Comparison of ENCODE assay signal across 1 cellular context in the genomic region with DNA sequence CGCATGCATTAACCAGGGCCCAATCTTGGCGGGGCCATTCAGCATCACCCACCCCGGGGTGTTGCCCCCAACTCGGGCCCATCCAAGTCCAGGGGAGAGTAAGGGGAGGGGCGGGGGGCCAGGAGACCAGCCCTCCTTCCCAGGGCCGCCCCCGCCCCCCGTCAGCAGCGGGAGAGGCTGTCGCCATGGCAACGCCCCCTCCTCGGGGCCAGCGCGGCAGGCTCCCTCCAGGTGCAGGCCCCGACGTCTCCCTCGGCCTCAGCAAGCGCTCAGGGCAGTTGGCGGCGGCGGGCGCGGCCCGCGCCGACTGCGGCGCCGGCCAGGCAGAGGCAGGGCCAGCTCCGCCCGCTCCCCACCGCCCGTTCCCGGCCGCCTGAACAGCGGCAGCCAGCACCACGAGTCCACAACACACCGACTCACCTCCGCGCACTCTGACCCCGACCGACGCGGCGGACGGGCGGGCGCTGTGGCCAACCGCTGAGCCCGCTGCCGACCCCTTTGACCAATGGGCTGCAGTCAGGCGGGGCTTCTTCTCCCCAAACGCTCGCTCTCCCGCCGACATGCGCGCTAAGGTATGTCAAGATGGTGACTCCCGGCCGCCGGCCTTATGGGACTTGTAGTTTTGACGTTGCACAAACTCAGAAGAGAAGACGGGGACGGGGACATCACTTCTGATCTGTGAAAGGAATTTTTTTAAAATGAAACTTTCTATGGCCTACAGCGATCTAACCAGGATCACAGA.
TF ChIP-seq lines count a peak whose summit lies in the region.

A gene with protein sequence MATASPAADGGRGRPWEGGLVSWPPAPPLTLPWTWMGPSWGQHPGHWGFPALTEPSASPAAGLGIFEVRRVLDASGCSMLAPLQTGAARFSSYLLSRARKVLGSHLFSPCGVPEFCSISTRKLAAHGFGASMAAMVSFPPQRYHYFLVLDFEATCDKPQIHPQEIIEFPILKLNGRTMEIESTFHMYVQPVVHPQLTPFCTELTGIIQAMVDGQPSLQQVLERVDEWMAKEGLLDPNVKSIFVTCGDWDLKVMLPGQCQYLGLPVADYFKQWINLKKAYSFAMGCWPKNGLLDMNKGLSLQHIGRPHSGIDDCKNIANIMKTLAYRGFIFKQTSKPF (minus strand): TSS at position 418 of the 742 bp plus-strand sequence. CDS start 231 bp downstream, at position 187.

TF ChIP-seq in HepG2, 621 proteins besides CTCF, POLR2A, EP300 and RAD21 (continued from another document and continues in another):
- TF ChIP-seq FLYWCH1 (CRISPR knock-in tag; IDR thresholded peaks at IDR 0.05) (no peak), ZSCAN31 (CRISPR knock-in tag; IDR thresholded peaks at IDR 0.05; ENCODE audit: low read depth) (peak; percentile 82; the same call in 1 of the 2 replicates), ZNF510 (CRISPR knock-in tag; IDR thresholded peaks at IDR 0.05; ENCODE audit: low read depth) (no peak), TAF15 (IDR thresholded peaks at IDR 0.05; ENCODE audit: low read depth, low read length, poor library complexity, severe bottlenecking) (no peak), GABPB1 (CRISPR knock-in tag; IDR thresholded peaks at IDR 0.05) (peak; percentile 88), ZNF768 (CRISPR knock-in tag; IDR thresholded peaks at IDR 0.05) (peak; percentile 61; the same call in 1 of the 2 replicates), ZNF282 (IDR thresholded peaks at IDR 0.05; ENCODE audit: partially characterized antibody) (no peak), ZNF766 (CRISPR knock-in tag; IDR thresholded peaks at IDR 0.05; ENCODE audit: borderline replicate concordance) (0 out of 2 replicates have a peak, but pooled peaks have one; percentile 54), ZNF883 (CRISPR knock-in tag; IDR thresholded peaks at IDR 0.05; ENCODE audit: not compliant biosample characterization) (no peak), GTF2F1 (IDR thresholded peaks at IDR 0.05; ENCODE audit: low read length) (no peak), PRPF4 (IDR thresholded peaks at IDR 0.05; ENCODE audit: low read depth, low read length, poor library complexity, severe bottlenecking) (no peak), MBNL3 (CRISPR knock-in tag; conservative IDR thresholded peaks at IDR 0.05) (no peak), CCAR2 (optimal IDR thresholded peaks at IDR 0.05; ENCODE audit: low read depth, low read length) (no peak), ZNF547 (CRISPR knock-in tag; IDR thresholded peaks at IDR 0.05) (0 out of 2 replicates have a peak, but pooled peaks have one; percentile 69), ZNF180 (CRISPR knock-in tag; IDR thresholded peaks at IDR 0.05; ENCODE audit: borderline replicate concordance, low read depth) (no peak), ZFY (CRISPR knock-in tag; IDR thresholded peaks at IDR 0.05) (peak; percentile 99), JARID2 (CRISPR knock-in tag; IDR thresholded peaks at IDR 0.05; ENCODE audit: insufficient replicate concordance) (no peak), ZNF468 (CRISPR knock-in tag; IDR thresholded peaks at IDR 0.05) (no peak), SMAD3 (CRISPR knock-in tag; IDR thresholded peaks at IDR 0.05) (no peak; the same call in 1 of the 2 replicates), ZNF749 (CRISPR knock-in tag; IDR thresholded peaks at IDR 0.05; ENCODE audit: borderline replicate concordance) (no peak), AGO2 (optimal IDR thresholded peaks at IDR 0.05; ENCODE audit: low read depth, low read length) (peak; percentile 68), ZIK1 (CRISPR knock-in tag; IDR thresholded peaks at IDR 0.05; ENCODE audit: borderline replicate concordance, low read depth) (0 out of 2 replicates have a peak, but pooled peaks have one; percentile 64), KDM6A (CRISPR knock-in tag; IDR thresholded peaks at IDR 0.05; ENCODE audit: low read depth) (no peak), ZNF251 (CRISPR knock-in tag; IDR thresholded peaks at IDR 0.05) (no peak), PAWR (CRISPR knock-in tag; IDR thresholded peaks at IDR 0.05; ENCODE audit: borderline replicate concordance) (no peak), SRSF9 (IDR thresholded peaks at IDR 0.05; ENCODE audit: borderline replicate concordance, insufficient read depth, low read depth, low read length, poor library complexity, severe bottlenecking) (no peak), ZFX (CRISPR knock-in tag; IDR thresholded peaks at IDR 0.05; ENCODE audit: low read depth) (peak; percentile 98), ZFP36 (IDR thresholded peaks at IDR 0.05; ENCODE audit: borderline replicate concordance, low read depth, low read length, partially characterized antibody) (no peak), HDAC2 (CRISPR knock-in tag; IDR thresholded peaks at IDR 0.05) (no peak), KDM5A (IDR thresholded peaks at IDR 0.05; ENCODE audit: borderline replicate concordance, low read length) (no peak), ZNF558 (CRISPR knock-in tag; IDR thresholded peaks at IDR 0.05; ENCODE audit: borderline replicate concordance) (peak; percentile 88; the same call in 1 of the 2 replicates), ZNF788 (CRISPR knock-in tag; IDR thresholded peaks at IDR 0.05; ENCODE audit: borderline replicate concordance) (peak; percentile 40), MAFK (conservative IDR thresholded peaks at IDR 0.05 in 1 of 2, IDR thresholded peaks at IDR 0.05 in 1 of 2; ENCODE audit: low read length in 2 of 2) (no peak), PAX8 (CRISPR knock-in tag; IDR thresholded peaks at IDR 0.05; ENCODE audit: borderline replicate concordance) (peak; percentile 75; the same call in 1 of the 2 replicates), SRY (CRISPR knock-in tag; IDR thresholded peaks at IDR 0.05) (0 out of 2 replicates have a peak, but pooled peaks have one; percentile 24), ZNF703 (CRISPR knock-in tag; IDR thresholded peaks at IDR 0.05; ENCODE audit: borderline replicate concordance) (no peak), ZNF446 (CRISPR knock-in tag; IDR thresholded peaks at IDR 0.05) (no peak), HNRNPH1 (optimal IDR thresholded peaks at IDR 0.05; ENCODE audit: low read depth, low read length) (no peak), HES4 (CRISPR knock-in tag; IDR thresholded peaks at IDR 0.05; ENCODE audit: borderline replicate concordance) (no peak), ZNF34 (CRISPR knock-in tag; IDR thresholded peaks at IDR 0.05; ENCODE audit: borderline replicate concordance) (0 out of 2 replicates have a peak, but pooled peaks have one; percentile 67), ZSCAN20 (CRISPR knock-in tag; IDR thresholded peaks at IDR 0.05; ENCODE audit: borderline replicate concordance) (0 out of 2 replicates have a peak, but pooled peaks have one; percentile 7)
- TF ChIP-seq, protein P1, sequence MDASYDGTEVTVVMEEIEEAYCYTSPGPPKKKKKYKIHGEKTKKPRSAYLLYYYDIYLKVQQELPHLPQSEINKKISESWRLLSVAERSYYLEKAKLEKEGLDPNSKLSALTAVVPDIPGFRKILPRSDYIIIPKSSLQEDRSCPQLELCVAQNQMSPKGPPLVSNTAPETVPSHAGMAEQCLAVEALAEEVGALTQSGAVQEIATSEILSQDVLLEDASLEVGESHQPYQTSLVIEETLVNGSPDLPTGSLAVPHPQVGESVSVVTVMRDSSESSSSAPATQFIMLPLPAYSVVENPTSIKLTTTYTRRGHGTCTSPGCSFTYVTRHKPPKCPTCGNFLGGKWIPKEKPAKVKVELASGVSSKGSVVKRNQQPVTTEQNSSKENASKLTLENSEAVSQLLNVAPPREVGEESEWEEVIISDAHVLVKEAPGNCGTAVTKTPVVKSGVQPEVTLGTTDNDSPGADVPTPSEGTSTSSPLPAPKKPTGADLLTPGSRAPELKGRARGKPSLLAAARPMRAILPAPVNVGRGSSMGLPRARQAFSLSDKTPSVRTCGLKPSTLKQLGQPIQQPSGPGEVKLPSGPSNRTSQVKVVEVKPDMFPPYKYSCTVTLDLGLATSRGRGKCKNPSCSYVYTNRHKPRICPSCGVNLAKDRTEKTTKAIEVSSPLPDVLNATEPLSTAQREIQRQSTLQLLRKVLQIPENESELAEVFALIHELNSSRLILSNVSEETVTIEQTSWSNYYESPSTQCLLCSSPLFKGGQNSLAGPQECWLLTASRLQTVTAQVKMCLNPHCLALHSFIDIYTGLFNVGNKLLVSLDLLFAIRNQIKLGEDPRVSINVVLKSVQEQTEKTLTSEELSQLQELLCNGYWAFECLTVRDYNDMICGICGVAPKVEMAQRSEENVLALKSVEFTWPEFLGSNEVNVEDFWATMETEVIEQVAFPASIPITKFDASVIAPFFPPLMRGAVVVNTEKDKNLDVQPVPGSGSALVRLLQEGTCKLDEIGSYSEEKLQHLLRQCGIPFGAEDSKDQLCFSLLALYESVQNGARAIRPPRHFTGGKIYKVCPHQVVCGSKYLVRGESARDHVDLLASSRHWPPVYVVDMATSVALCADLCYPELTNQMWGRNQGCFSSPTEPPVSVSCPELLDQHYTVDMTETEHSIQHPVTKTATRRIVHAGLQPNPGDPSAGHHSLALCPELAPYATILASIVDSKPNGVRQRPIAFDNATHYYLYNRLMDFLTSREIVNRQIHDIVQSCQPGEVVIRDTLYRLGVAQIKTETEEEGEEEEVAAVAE (CRISPR knock-in tag; IDR thresholded peaks at IDR 0.05; ENCODE audit: borderline replicate concordance) = peak; percentile 25; the same call in 1 of the 2 replicates
- TF ChIP-seq, protein P2, sequence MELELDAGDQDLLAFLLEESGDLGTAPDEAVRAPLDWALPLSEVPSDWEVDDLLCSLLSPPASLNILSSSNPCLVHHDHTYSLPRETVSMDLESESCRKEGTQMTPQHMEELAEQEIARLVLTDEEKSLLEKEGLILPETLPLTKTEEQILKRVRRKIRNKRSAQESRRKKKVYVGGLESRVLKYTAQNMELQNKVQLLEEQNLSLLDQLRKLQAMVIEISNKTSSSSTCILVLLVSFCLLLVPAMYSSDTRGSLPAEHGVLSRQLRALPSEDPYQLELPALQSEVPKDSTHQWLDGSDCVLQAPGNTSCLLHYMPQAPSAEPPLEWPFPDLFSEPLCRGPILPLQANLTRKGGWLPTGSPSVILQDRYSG (CRISPR knock-in tag; IDR thresholded peaks at IDR 0.05) = no peak
- TF ChIP-seq, protein P3, sequence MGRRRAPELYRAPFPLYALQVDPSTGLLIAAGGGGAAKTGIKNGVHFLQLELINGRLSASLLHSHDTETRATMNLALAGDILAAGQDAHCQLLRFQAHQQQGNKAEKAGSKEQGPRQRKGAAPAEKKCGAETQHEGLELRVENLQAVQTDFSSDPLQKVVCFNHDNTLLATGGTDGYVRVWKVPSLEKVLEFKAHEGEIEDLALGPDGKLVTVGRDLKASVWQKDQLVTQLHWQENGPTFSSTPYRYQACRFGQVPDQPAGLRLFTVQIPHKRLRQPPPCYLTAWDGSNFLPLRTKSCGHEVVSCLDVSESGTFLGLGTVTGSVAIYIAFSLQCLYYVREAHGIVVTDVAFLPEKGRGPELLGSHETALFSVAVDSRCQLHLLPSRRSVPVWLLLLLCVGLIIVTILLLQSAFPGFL (CRISPR knock-in tag; IDR thresholded peaks at IDR 0.05) = no peak
- TF ChIP-seq, protein P4, sequence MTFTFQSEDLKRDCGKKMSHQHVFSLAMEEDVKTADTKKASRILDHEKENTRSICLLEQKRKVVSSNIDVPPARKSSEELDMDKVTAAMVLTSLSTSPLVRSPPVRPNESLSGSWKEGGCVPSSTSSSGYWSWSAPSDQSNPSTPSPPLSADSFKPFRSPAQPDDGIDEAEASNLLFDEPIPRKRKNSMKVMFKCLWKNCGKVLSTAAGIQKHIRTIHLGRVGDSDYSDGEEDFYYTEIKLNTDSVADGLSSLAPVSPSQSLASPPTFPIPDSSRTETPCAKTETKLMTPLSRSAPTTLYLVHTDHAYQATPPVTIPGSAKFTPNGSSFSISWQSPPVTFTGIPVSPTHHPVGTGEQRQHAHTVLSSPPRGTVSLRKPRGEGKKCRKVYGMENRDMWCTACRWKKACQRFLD (CRISPR knock-in tag; IDR thresholded peaks at IDR 0.05; ENCODE audit: borderline replicate concordance) = 0 out of 2 replicates have a peak, but pooled peaks have one; percentile 39
- TF ChIP-seq, protein P5, sequence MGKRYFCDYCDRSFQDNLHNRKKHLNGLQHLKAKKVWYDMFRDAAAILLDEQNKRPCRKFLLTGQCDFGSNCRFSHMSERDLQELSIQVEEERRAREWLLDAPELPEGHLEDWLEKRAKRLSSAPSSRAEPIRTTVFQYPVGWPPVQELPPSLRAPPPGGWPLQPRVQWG (CRISPR knock-in tag; IDR thresholded peaks at IDR 0.05; ENCODE audit: borderline replicate concordance, low read depth) = no peak
- TF ChIP-seq, protein P6, sequence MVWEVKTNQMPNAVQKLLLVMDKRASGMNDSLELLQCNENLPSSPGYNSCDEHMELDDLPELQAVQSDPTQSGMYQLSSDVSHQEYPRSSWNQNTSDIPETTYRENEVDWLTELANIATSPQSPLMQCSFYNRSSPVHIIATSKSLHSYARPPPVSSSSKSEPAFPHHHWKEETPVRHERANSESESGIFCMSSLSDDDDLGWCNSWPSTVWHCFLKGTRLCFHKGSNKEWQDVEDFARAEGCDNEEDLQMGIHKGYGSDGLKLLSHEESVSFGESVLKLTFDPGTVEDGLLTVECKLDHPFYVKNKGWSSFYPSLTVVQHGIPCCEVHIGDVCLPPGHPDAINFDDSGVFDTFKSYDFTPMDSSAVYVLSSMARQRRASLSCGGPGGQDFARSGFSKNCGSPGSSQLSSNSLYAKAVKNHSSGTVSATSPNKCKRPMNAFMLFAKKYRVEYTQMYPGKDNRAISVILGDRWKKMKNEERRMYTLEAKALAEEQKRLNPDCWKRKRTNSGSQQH (CRISPR knock-in tag; IDR thresholded peaks at IDR 0.05; ENCODE audit: low read depth) = no peak
- TF ChIP-seq, protein P7, sequence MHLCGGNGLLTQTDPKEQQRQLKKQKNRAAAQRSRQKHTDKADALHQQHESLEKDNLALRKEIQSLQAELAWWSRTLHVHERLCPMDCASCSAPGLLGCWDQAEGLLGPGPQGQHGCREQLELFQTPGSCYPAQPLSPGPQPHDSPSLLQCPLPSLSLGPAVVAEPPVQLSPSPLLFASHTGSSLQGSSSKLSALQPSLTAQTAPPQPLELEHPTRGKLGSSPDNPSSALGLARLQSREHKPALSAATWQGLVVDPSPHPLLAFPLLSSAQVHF (CRISPR knock-in tag; IDR thresholded peaks at IDR 0.05) = no peak
